Comparison of ENCODE assay signal across 3 cellular contexts in the genomic region with DNA sequence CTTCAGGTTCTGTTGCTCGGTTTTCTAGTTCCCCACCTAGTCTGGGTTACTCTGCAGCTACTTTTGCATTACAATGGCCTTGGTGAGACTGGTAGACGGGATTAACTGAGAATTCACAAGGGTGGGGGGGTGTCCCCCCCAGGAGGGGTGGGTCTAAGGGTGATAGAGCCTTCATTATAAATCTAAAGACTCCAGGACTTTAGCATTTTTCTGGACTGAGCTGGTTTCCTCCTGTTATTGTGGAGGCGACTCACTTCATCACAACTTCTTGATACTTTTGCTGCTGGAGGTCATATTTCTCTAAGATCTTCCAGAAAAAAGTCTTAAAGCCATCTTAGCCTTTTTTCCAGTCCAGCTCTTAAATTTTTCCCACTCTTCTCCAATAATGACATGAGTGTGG. TPM values are rescaled to one million over a fixed set of nuclear protein-coding genes. Genes with fewer than 3 reads are reported as not detected.
"Had no signal": no experiment of that assay in that cellular context is flagged by ENCODE, and none has a peak within 500 bp of the region (broad histone marks: within the 10 kb centered on the region; RNA-seq: fewer than 3 reads in every experiment).

No MANE protein-coding gene starts in this region.

RNA-seq across cellular contexts. Expression of gene SLC2A14, which starts 19.5 kb away (rescaled TPM):
- total RNA-seq: bronchial epithelial cell; Right ventricle myocardium superior; T-helper 1 cell treated with Interleukin-12 subunit alpha and Interleukin-12 subunit beta and Interleukin-4 antibody, amounts not matched to agents 30 ng/mL and 1 ng/mL, for 36 hours had no signal
